Comparison of ENCODE assay signal across 16 cellular contexts in genomic region chr5:644971-645370, GRCh38. TPM values are rescaled to one million over a fixed set of nuclear protein-coding genes. Genes with fewer than 3 reads are reported as not detected.
A peak's percentile ranks its signal among the peaks of the same experiment; 100 is the strongest.
DNase-seq lines count a peak whose midpoint lies in the region; ATAC-seq, FAIRE-seq and TF ChIP-seq lines count a peak whose summit lies in the region.
"Had no signal": no experiment of that assay in that cellular context is flagged by ENCODE, and none has a peak within 500 bp of the region (broad histone marks: within the 10 kb centered on the region; RNA-seq: fewer than 3 reads in every experiment).

No MANE protein-coding gene starts in this region.

- peaks cover 5 to 36% (median 33%) of the 10 kb centered on the region in 11 experiments; a peak in 21 of 22 replicates for H3K9me3 ChIP-seq in BLaER1 treated with 17β-estradiol and CSF1 and Interleukin-3, amounts not matched to agents 10 nM and 100 nM (replicated peaks in 1 of 11)
- H3K9me3 ChIP-seq in MM.1S (replicated peaks; ENCODE audit: insufficient read depth, low read length) (no peaks in the 10 kb centered on the region), kidney (ENCODE audit: control insufficient read depth in 1 of 2, low read length in 2 of 2) (no peaks in the 10 kb centered on the region), sigmoid colon (no peaks in the 10 kb centered on the region)

- WGBS in sigmoid colon, 2 donors, result 96 to 98% methylated on average over 15 of the region's 15 CpGs

- intact Hi-C loops in kidney (cut with DNase I), result no loop called here
- intact Hi-C loops in sigmoid colon (cut with DNase I), result no loop called here

- H3K9me2 ChIP-seq in MM.1S (replicated peaks; ENCODE audit: insufficient read depth, low read length), result no peaks in the 10 kb centered on the region

- no peak overlapping the region for H3K27ac Mint-ChIP-seq in activated T-helper 17 cell treated with anti-CD3 and anti-CD28 coated beads, Interleukin-2, amount 50 U/mL, for 72 hours
- H3K27ac Mint-ChIP-seq: HFFc6 had no signal

- no peaks in the 10 kb centered on the region for H3K4me1 Mint-ChIP-seq in activated T-helper 17 cell treated with anti-CD3 and anti-CD28 coated beads, Interleukin-2, amount 50 U/mL, for 72 hours

- H3K36me3 ChIP-seq in BLaER1 treated with 17β-estradiol and CSF1 and Interleukin-3, amounts not matched to agents 10 nM and 100 nM, result peaks cover 18 to 91% (median 79%) of the 10 kb centered on the region in 11 experiments
- H3K36me3 ChIP-seq in MM.1S (replicated peaks; ENCODE audit: insufficient read depth, low read length), result peaks cover 11% of the 10 kb centered on the region
- peaks cover 2 to 6% of the 10 kb centered on the region in 2 donors for H3K36me3 ChIP-seq in kidney (ENCODE audit: control insufficient read depth in 1 of 2, insufficient read depth in 2 of 2, low read length in 2 of 2)
- H3K36me3 ChIP-seq in sigmoid colon, result peaks cover 0 to 19% (median 5%) of the 10 kb centered on the region in 4 donors

- peak overlapping the region in 2 of 11 experiments; percentile 60 to 66; a peak in 1 of 22 replicates for H3K9ac ChIP-seq in BLaER1 treated with 17β-estradiol and CSF1 and Interleukin-3, amounts not matched to agents 10 nM and 100 nM
- H3K9ac ChIP-seq in MM.1S (ENCODE audit: low read length) (no peak overlapping the region), kidney (ENCODE audit: low read length in 2 of 2) (no peak overlapping the region)

- no peak overlapping the region for H3K4me3 Mint-ChIP-seq in activated T-helper 17 cell treated with anti-CD3 and anti-CD28 coated beads, Interleukin-2, amount 50 U/mL, for 72 hours
- H3K4me3 Mint-ChIP-seq: CD4-positive, CD25-positive, alpha-beta regulatory T cell; HFFc6 had no signal

- H3K27me3 ChIP-seq in BLaER1 treated with 17β-estradiol and CSF1 and Interleukin-3, amounts not matched to agents 10 nM and 100 nM, result no peaks in the 10 kb centered on the region
- no peaks in the 10 kb centered on the region for H3K27me3 ChIP-seq in MM.1S (replicated peaks; ENCODE audit: insufficient read depth, low read length)
- no peaks in the 10 kb centered on the region for H3K27me3 ChIP-seq in sigmoid colon

- DNase-seq in MM.1S (no peak), kidney (peak; percentile 45), sigmoid colon (peak; percentile 42), AML-193 (lab: John Stamatoyannopoulos, UW) (no peak), amniotic stem cell (lab: John Stamatoyannopoulos, UW) (no peak)
- DNase-seq: Calu3; CD4-positive, CD25-positive, alpha-beta regulatory T cell; DMS 273 treated with DMSO at 0.1 percent for 48 hours; DMS79; HCEC 1CT; HFFc6 had no signal

- H3K79me2 ChIP-seq in MM.1S (ENCODE audit: low read length), result peaks cover 30% of the 10 kb centered on the region

- peak overlapping the region in 10 of 11 experiments; percentile 77 to 89 (median 86); a peak in 15 of 22 replicates for H3K4me2 ChIP-seq in BLaER1 treated with 17β-estradiol and CSF1 and Interleukin-3, amounts not matched to agents 10 nM and 100 nM
- H3K4me2 ChIP-seq in MM.1S (ENCODE audit: low read depth, low read length), result peak overlapping the region; percentile 83; the same call in 1 of the 2 replicates
- H3K4me2 ChIP-seq: A549 had no signal

- peaks cover 19% of the 10 kb centered on the region; the same call in 1 of the 2 replicates for H3F3A ChIP-seq in MM.1S (ENCODE audit: insufficient read depth, low read length)

- no peak overlapping the region for H2AFZ ChIP-seq in MM.1S (ENCODE audit: low read length)

- FAIRE-seq in kidney (lab: Jason Lieb, UNC), result no peak
- FAIRE-seq: A549 had no signal

- H3K27ac ChIP-seq in BLaER1 treated with 17β-estradiol and CSF1 and Interleukin-3, amounts not matched to agents 10 nM and 100 nM, result peak overlapping the region in 3 of 11 experiments; percentile 55 to 74 (median 64); a peak in 4 of 22 replicates
- H3K27ac ChIP-seq in MM.1S (ENCODE audit: low read length) (peak overlapping the region; percentile 47; the same call in 1 of the 2 replicates), kidney (ENCODE audit: low read depth in 2 of 2, low read length in 2 of 2) (no peak overlapping the region), sigmoid colon (no peak overlapping the region)
- H3K27ac ChIP-seq: A549 had no signal

- no peak for ATAC-seq in GM18502 (IDR thresholded peaks at IDR 0.05; ENCODE audit: poor library complexity, unreplicated experiment)
- no peak for ATAC-seq in activated T-helper 17 cell treated with anti-CD3 and anti-CD28 coated beads, Interleukin-2, amount 50 U/mL, for 72 hours (replicated peaks)
- ATAC-seq: A549 had no signal

- TF ChIP-seq CTCF in MM.1S (IDR thresholded peaks at IDR 0.05; ENCODE audit: low read length) (no peak), kidney (IDR thresholded peaks at IDR 0.05; ENCODE audit: borderline replicate concordance, extremely low read depth, insufficient read depth) (no peak), sigmoid colon (IDR thresholded peaks at IDR 0.05) (no peak)

- no peak for TF ChIP-seq EP300 in sigmoid colon (IDR thresholded peaks at IDR 0.05)

- TF ChIP-seq POLR2A in sigmoid colon (IDR thresholded peaks at IDR 0.05), result no peak

- H3K4me3 ChIP-seq in BLaER1 treated with 17β-estradiol and CSF1 and Interleukin-3, amounts not matched to agents 10 nM and 100 nM, result no peak overlapping the region
- peak overlapping the region; percentile 32 for H3K4me3 ChIP-seq in MM.1S (ENCODE audit: low read length)
- H3K4me3 ChIP-seq in kidney (ENCODE audit: low read length in 2 of 2), result no peak overlapping the region
- H3K4me3 ChIP-seq in sigmoid colon, result no peak overlapping the region
- H3K4me3 ChIP-seq: A549 had no signal

- H3K9me3 Mint-ChIP-seq in activated T-helper 17 cell treated with anti-CD3 and anti-CD28 coated beads, Interleukin-2, amount 50 U/mL, for 72 hours, result no peaks in the 10 kb centered on the region
- H3K9me3 Mint-ChIP-seq: CD4-positive, CD25-positive, alpha-beta regulatory T cell; HFFc6; IgD-negative memory B cell had no signal

- no peaks in the 10 kb centered on the region for H3K27me3 Mint-ChIP-seq in activated T-helper 17 cell treated with anti-CD3 and anti-CD28 coated beads, Interleukin-2, amount 50 U/mL, for 72 hours
- H3K27me3 Mint-ChIP-seq: CD4-positive, CD25-positive, alpha-beta regulatory T cell; IgD-negative memory B cell had no signal

- peaks cover 0 to 39% (median 18%) of the 10 kb centered on the region in 11 experiments; a peak in 14 of 22 replicates for H4K20me1 ChIP-seq in BLaER1 treated with 17β-estradiol and CSF1 and Interleukin-3, amounts not matched to agents 10 nM and 100 nM
- H4K20me1 ChIP-seq in MM.1S (ENCODE audit: insufficient read depth, low read length), result no peaks in the 10 kb centered on the region

- peaks cover 17 to 28% (median 24%) of the 10 kb centered on the region in 10 experiments for H3K4me1 ChIP-seq in BLaER1 treated with 17β-estradiol and CSF1 and Interleukin-3, amounts not matched to agents 10 nM and 100 nM
- H3K4me1 ChIP-seq in MM.1S (ENCODE audit: low read length) (peaks cover 18% of the 10 kb centered on the region), kidney (ENCODE audit: control insufficient read depth in 1 of 2, insufficient read depth in 1 of 2, low read depth in 1 of 2, low read length in 2 of 2) (no peaks in the 10 kb centered on the region), sigmoid colon (no peaks in the 10 kb centered on the region)
- H3K4me1 ChIP-seq: A549 had no signal

- H3K36me3 Mint-ChIP-seq in activated T-helper 17 cell treated with anti-CD3 and anti-CD28 coated beads, Interleukin-2, amount 50 U/mL, for 72 hours (ENCODE audit: low read depth), result peaks cover 40% of the 10 kb centered on the region

RNA-seq across cellular contexts. Expression of gene CEP72, which starts 32.8 kb away (rescaled TPM):
- total RNA-seq in kidney, result 7.8 TPM
- 1.1 TPM for polyA plus RNA-seq in kidney (ENCODE audit: insufficient read depth, low read depth, low replicate concordance)
- 1 to 10 TPM in 2 of 4 donors, under 1 TPM in 2; 0.36 to 5.0 (median 1.4) TPM for total RNA-seq in sigmoid colon
- 1 to 10 TPM in 2 of 3 donors, under 1 TPM in 1; 0.60 to 7.1 (median 1.6) TPM for polyA plus RNA-seq in sigmoid colon
- total RNA-seq in activated T-helper 17 cell treated with anti-CD3 and anti-CD28 coated beads, Interleukin-2, amount 50 U/mL, for 72 hours, result 10 to 100 TPM; 30.0 to 30.9 TPM

RNA-seq across cellular contexts. Expression of gene TPPP, which starts 48.2 kb away (rescaled TPM):
- total RNA-seq in kidney (6.9 TPM), sigmoid colon (10 to 100 TPM in 1 of 4 donors, 1 to 10 TPM in 3; 7.1 to 15.5 (median 7.6) TPM)
- polyA plus RNA-seq in kidney (ENCODE audit: insufficient read depth, low read depth, low replicate concordance) (5.8 TPM), sigmoid colon (1 to 10 TPM in 2 of 3 donors, under 1 TPM in 1; 0.60 to 3.2 (median 2.6) TPM)
- total RNA-seq in activated T-helper 17 cell treated with anti-CD3 and anti-CD28 coated beads, Interleukin-2, amount 50 U/mL, for 72 hours, result 1 to 10 TPM in 1 of 2 donors, under 1 TPM in 1; 0.19 to 1.4 TPM
- polyA plus RNA-seq: IgD-negative memory B cell had no signal

Comparison
In these comparisons a context has a peak if more than half of its experiments do, and no peak if none do; other contexts are left out.
1. DNase-seq: peak in kidney (single experiment) and sigmoid colon (single experiment); none in MM.1S (single experiment), AML-193 (0 of 2) and amniotic stem cell (single experiment).